ENCODE assay signal across 8 cellular contexts in the genomic region with DNA sequence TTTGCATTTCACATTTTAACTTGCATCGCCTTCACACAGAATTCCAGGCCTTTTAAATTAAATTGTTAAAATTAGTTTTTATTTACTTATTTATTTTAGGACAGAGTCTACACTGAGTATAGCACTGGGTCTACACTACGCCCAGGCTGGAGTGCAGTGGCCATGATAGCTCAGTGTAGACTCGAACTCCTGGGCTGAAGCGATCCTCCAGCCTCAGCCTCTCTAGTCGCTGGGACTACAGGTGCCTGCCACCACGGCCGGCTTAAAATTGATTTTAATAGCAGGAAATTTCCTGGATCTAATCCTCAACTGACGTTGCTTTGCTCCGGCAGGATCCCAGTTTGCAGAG. TPM values are rescaled to one million over a fixed set of nuclear protein-coding genes. Genes with fewer than 3 reads are reported as not detected.
DNase-seq lines count a peak whose midpoint lies in the region; ATAC-seq and TF ChIP-seq lines count a peak whose summit lies in the region.

No MANE protein-coding gene starts in this region.

- H3K36me3 ChIP-seq in breast epithelium (no peaks in the 10 kb centered on the region), mucosa of stomach (ENCODE audit: control insufficient read depth, insufficient read depth, low read length) (no peaks in the 10 kb centered on the region)

- H3K27ac ChIP-seq in breast epithelium: peak overlapping the region; percentile 87 to 88

- DNase-seq in breast epithelium (ENCODE audit: low spot score in 2 of 2): no peak
- DNase-seq in MCF 10A (ENCODE audit: unreplicated experiment): no peak
- no peak for DNase-seq in choroid plexus epithelial cell (ENCODE audit: low read depth)
- DNase-seq in OCI-M1 (lab: John Stamatoyannopoulos, UW): no peak
- DNase-seq in AML-193 (lab: John Stamatoyannopoulos, UW): no peak

- H3K27me3 Mint-ChIP-seq in MCF 10A (ENCODE audit: insufficient read depth, unreplicated experiment): no peaks in the 10 kb centered on the region

- ATAC-seq in HG03135 (IDR thresholded peaks at IDR 0.05; ENCODE audit: unreplicated experiment) (no peak), HG03095 (IDR thresholded peaks at IDR 0.05; ENCODE audit: unreplicated experiment) (no peak)

- no peaks in the 10 kb centered on the region for H3K36me3 Mint-ChIP-seq in MCF 10A (ENCODE audit: insufficient read depth, unreplicated experiment)

- H3K27me3 ChIP-seq in breast epithelium (no peaks in the 10 kb centered on the region), mucosa of stomach (ENCODE audit: control insufficient read depth, insufficient read depth, low read length) (no peaks in the 10 kb centered on the region)

- H3K9me3 ChIP-seq in breast epithelium (peaks cover 29 to 45% of the 10 kb centered on the region in 2 donors), mucosa of stomach (ENCODE audit: control insufficient read depth, low read length) (peaks cover 4% of the 10 kb centered on the region)

- H3K4me3 ChIP-seq in breast epithelium (peak overlapping the region; percentile 69 to 92 (median 83)), choroid plexus epithelial cell (ENCODE audit: low read depth, low read length) (peak overlapping the region; percentile 88), mucosa of stomach (ENCODE audit: low read length) (peak overlapping the region; percentile 77)

- CTCF ChIA-PET in MCF 10A (lab: Yijun Ruan, JAX): no interaction called here

- H3K9me3 Mint-ChIP-seq in MCF 10A (ENCODE audit: unreplicated experiment): peaks cover 39% of the 10 kb centered on the region

- TF ChIP-seq CTCF in breast epithelium (IDR thresholded peaks at IDR 0.05): no peak
- TF ChIP-seq CTCF in MCF 10A (IDR thresholded peaks at IDR 0.05; ENCODE audit: unreplicated experiment): no peak
- no peak for TF ChIP-seq CTCF in choroid plexus epithelial cell (conservative IDR thresholded peaks at IDR 0.05; ENCODE audit: low read depth, low read length)

- TF ChIP-seq POLR2A in breast epithelium (IDR thresholded peaks at IDR 0.05): no peak

- no peaks in the 10 kb centered on the region for H3K4me1 ChIP-seq in breast epithelium
- no peaks in the 10 kb centered on the region for H3K4me1 ChIP-seq in mucosa of stomach (ENCODE audit: control insufficient read depth, insufficient read depth, low read length)

- H3K4me1 Mint-ChIP-seq in MCF 10A (ENCODE audit: insufficient read depth, unreplicated experiment): no peaks in the 10 kb centered on the region

- H3K4me3 Mint-ChIP-seq in MCF 10A (ENCODE audit: unreplicated experiment): no peak overlapping the region

- no TSS peak for BruUV-seq in MCF 10A (replicated peaks; lab: Mats Ljungman, UMichigan)

- no peak overlapping the region for H3K27ac Mint-ChIP-seq in MCF 10A (ENCODE audit: low read depth, unreplicated experiment)

- POLR2A ChIA-PET in MCF 10A (lab: Yijun Ruan, JAX): no interaction called here

- H3K9ac ChIP-seq in mucosa of stomach (ENCODE audit: low read length): no peak overlapping the region

- intact Hi-C loops in breast epithelium (cut with DNase I; ENCODE audit: low total_unique reads): no loop called here
- intact Hi-C loops in MCF 10A (cut with micrococcal nuclease): no loop called here

RNA-seq across cellular contexts. Expression of a gene that starts 0.3 kb away (rescaled TPM):
- total RNA-seq in breast epithelium: 1 to 10 TPM; 1.1 to 7.0 (median 2.6) TPM
- not detected in 2 replicates for total RNA-seq in MCF 10A (2022)

RNA-seq across cellular contexts. Expression of a gene that starts 34.0 kb away (rescaled TPM):
- total RNA-seq in breast epithelium (10 to 100 TPM; 18.6 to 32.9 (median 22.0) TPM), MCF 10A (2022) (6.7 and 6.9 TPM in 2 replicates)

RNA-seq across cellular contexts. Expression of a gene that starts 38.8 kb away (rescaled TPM):
- total RNA-seq in breast epithelium (10 to 100 TPM in 2 of 3 donors, 1 to 10 TPM in 1; 8.0 to 15.8 (median 11.8) TPM), MCF 10A (2022) (13.1 and 15.8 TPM in 2 replicates)
